Comparison of ENCODE assay signal across 8 cellular contexts in the genomic region with DNA sequence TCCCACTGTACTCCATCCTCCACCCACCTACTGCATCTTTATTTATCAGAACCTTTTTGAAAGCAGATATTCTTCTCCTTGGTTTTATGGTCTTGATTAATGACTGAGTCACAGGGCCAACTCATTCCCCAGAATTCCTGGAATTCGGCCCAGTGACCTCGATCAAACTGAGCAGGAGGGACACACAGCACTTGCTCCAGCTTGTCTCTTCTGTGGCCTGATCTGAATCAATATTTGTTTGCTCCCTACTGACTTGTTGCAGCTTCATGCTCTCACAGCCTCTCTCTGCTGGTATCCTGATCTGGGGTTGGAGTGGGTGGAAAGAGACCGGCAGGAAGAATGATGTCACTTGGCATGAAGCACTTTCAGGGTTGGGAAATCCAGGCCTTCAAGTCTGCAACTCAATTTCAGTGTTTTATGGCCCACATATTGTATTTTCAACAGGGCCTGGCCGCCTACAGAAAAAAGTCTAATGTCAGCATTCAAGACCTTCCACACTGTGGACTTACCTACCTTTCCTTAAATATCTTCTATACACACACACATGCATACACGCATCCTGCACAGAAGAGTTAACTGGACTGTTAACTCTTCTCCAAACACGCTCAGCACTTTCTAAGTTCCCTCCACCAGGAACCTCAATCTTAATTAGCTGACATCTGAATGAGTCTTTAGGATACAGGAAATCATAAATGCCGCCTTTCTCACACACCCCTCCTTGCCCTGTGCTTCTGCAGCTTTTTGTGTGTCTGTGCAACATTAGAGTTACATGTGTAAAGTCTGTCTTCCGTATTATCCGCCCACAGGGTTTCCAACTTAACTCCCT. TPM values are rescaled to one million over a fixed set of nuclear protein-coding genes. Genes with fewer than 3 reads are reported as not detected.
DNase-seq lines count a peak whose midpoint lies in the region; ATAC-seq and TF ChIP-seq lines count a peak whose summit lies in the region.

No MANE protein-coding gene starts in this region.

- H3K9me3 ChIP-seq in body of pancreas (no peaks in the 10 kb centered on the region), thyroid gland (no peaks in the 10 kb centered on the region), WERI-Rb-1 (ENCODE audit: severe bottlenecking) (no peaks in the 10 kb centered on the region)

- peak; percentile 74 for ATAC-seq in body of pancreas
- ATAC-seq in left colon: peak; percentile 24
- ATAC-seq in GM18520 (IDR thresholded peaks at IDR 0.05; ENCODE audit: unreplicated experiment): no peak

- no peak for TF ChIP-seq CTCF in body of pancreas (IDR thresholded peaks at IDR 0.05)
- TF ChIP-seq CTCF in thyroid gland (IDR thresholded peaks at IDR 0.05): no peak
- no peak for TF ChIP-seq CTCF in WERI-Rb-1 (IDR thresholded peaks at IDR 0.05; ENCODE audit: low read depth, low read length)

- H3K27ac ChIP-seq in body of pancreas: peak overlapping the region; percentile 83 to 98 (median 96)
- H3K27ac ChIP-seq in thyroid gland: peak overlapping the region; percentile 59 to 99 (median 98)
- no peak overlapping the region for H3K27ac ChIP-seq in WERI-Rb-1

- TF ChIP-seq POLR2A in body of pancreas (IDR thresholded peaks at IDR 0.05): peak in 2 of 3 donors; percentile 72 to 73
- TF ChIP-seq POLR2A in thyroid gland (IDR thresholded peaks at IDR 0.05): peak in 1 of 2 donors; percentile 39

- H3K36me3 ChIP-seq in body of pancreas (replicated peaks in 1 of 2; ENCODE audit: insufficient read depth in 1 of 2, low read depth in 2 of 2) (no peaks in the 10 kb centered on the region), thyroid gland (no peaks in the 10 kb centered on the region), WERI-Rb-1 (no peaks in the 10 kb centered on the region)

- intact Hi-C loops in body of pancreas (cut with DNase I): no loop called here
- intact Hi-C loops in left colon (cut with DNase I, micrococcal nuclease): no loop called here
- intact Hi-C loops in thyroid gland (cut with DNase I): no loop called here

- H3K27me3 ChIP-seq in body of pancreas (no peaks in the 10 kb centered on the region), thyroid gland (no peaks in the 10 kb centered on the region), WERI-Rb-1 (ENCODE audit: insufficient read depth, low read depth, severe bottlenecking) (no peaks in the 10 kb centered on the region)

- H3K4me3 ChIP-seq in body of pancreas (no peak overlapping the region), thyroid gland (replicated peaks in 1 of 3) (no peak overlapping the region), WERI-Rb-1 (ENCODE audit: low read depth, low read length) (no peak overlapping the region)

- WGBS in body of pancreas, 2 donors: 30 to 31% methylated on average over 9 of the region's 9 CpGs
- WGBS in thyroid gland, 2 donors: 43 to 56% methylated on average over 9 of the region's 9 CpGs

- DNase-seq in DMS79 treated with DMSO at 0.1 percent for 48 hours (lab: John Stamatoyannopoulos, UW) (peak; percentile 14), DMS79 (lab: John Stamatoyannopoulos, UW) (no peak), NCI-H1694 treated with DMSO at 0.1 percent for 48 hours (lab: John Stamatoyannopoulos, UW) (peak; percentile 8), body of pancreas (peak; percentile 73 to 91 (median 82)), left colon (peak; percentile 59 to 79), thyroid gland (peak; percentile 67 to 69), WERI-Rb-1 (no peak)

- H3K4me1 ChIP-seq in body of pancreas (peaks cover 80% of the 10 kb centered on the region), thyroid gland (peaks cover 72 to 74% of the 10 kb centered on the region in 2 donors)

RNA-seq across cellular contexts. Expression of a gene that starts 4.6 kb away (rescaled TPM):
- total RNA-seq in body of pancreas: 100 to 1,000 TPM; 265 to 341 TPM
- 100 to 1,000 TPM; 815 to 870 TPM for total RNA-seq in left colon
- total RNA-seq in thyroid gland: 100 to 1,000 TPM; 436 to 796 (median 612) TPM

Comparison
In these comparisons a context has a peak if more than half of its experiments do, and no peak if none do; other contexts are left out.
1. DNase-seq: peak in DMS79 treated with DMSO at 0.1 percent for 48 hours (single experiment), NCI-H1694 treated with DMSO at 0.1 percent for 48 hours (single experiment), body of pancreas (4 of 4), left colon (2 of 2) and thyroid gland (2 of 2); none in DMS79 (single experiment) and WERI-Rb-1 (single experiment).